8 cellular contexts compared by ENCODE assay signal in genomic region chr17:68198931-68199836, GRCh38. TPM values are rescaled to one million over a fixed set of nuclear protein-coding genes. Genes with fewer than 3 reads are reported as not detected.
DNase-seq lines count a peak whose midpoint lies in the region; ATAC-seq and TF ChIP-seq lines count a peak whose summit lies in the region.

No MANE protein-coding gene starts in this region.

- peaks cover 12% of the 10 kb centered on the region for H3K4me1 Mint-ChIP-seq in progenitor cell of endocrine pancreas (ENCODE audit: low read depth)

- H3K4me3 Mint-ChIP-seq in progenitor cell of endocrine pancreas (ENCODE audit: low read depth) = peak overlapping the region; percentile 14

- H3K27ac ChIP-seq in effector memory CD4-positive, alpha-beta T cell (ENCODE audit: insufficient read depth, low read length, poor library complexity, severe bottlenecking) = no peak overlapping the region

- peaks cover 78% of the 10 kb centered on the region for H3K27me3 Mint-ChIP-seq in progenitor cell of endocrine pancreas

- TF ChIP-seq CTCF in progenitor cell of endocrine pancreas (IDR thresholded peaks at IDR 0.05; ENCODE audit: unreplicated experiment) = no peak

- H3K36me3 Mint-ChIP-seq in progenitor cell of endocrine pancreas (ENCODE audit: insufficient read depth) = no peaks in the 10 kb centered on the region

- no peak overlapping the region for H3K27ac Mint-ChIP-seq in progenitor cell of endocrine pancreas

- no peaks in the 10 kb centered on the region for H3K36me3 ChIP-seq in effector memory CD4-positive, alpha-beta T cell (ENCODE audit: control insufficient read depth, insufficient read depth, low read length)

- no peaks in the 10 kb centered on the region for H3K27me3 ChIP-seq in effector memory CD4-positive, alpha-beta T cell (replicated peaks; ENCODE audit: control insufficient read depth, insufficient read depth, low read length, poor library complexity, severe bottlenecking)

- DNase-seq in SW480 (ENCODE audit: low spot score) = peak; percentile 58
- no peak for DNase-seq in effector memory CD4-positive, alpha-beta T cell
- no peak for DNase-seq in progenitor cell of endocrine pancreas (ENCODE audit: low spot score, unreplicated experiment)
- DNase-seq in NCI-H1048 (lab: John Stamatoyannopoulos, UW) = no peak

- peaks cover 41% of the 10 kb centered on the region for H3K4me1 ChIP-seq in effector memory CD4-positive, alpha-beta T cell (ENCODE audit: control insufficient read depth, insufficient read depth, low read length, poor library complexity, severe bottlenecking)

- H3K9me3 ChIP-seq in effector memory CD4-positive, alpha-beta T cell (ENCODE audit: control insufficient read depth, low read length) = no peaks in the 10 kb centered on the region

- no peaks in the 10 kb centered on the region for H3K9me3 Mint-ChIP-seq in progenitor cell of endocrine pancreas (ENCODE audit: low read depth)

- peak overlapping the region; percentile 77 for H3K4me3 ChIP-seq in effector memory CD4-positive, alpha-beta T cell (ENCODE audit: insufficient read depth, low read depth, low read length, poor library complexity, severe bottlenecking)

- ATAC-seq in GM21529 (IDR thresholded peaks at IDR 0.05; ENCODE audit: unreplicated experiment) (peak; percentile 30), HG03196 (IDR thresholded peaks at IDR 0.05; ENCODE audit: unreplicated experiment) (no peak), GM18868 (IDR thresholded peaks at IDR 0.05; ENCODE audit: unreplicated experiment) (no peak), HG03175 (IDR thresholded peaks at IDR 0.05; ENCODE audit: unreplicated experiment) (no peak)

RNA-seq across cellular contexts. Expression of gene AMZ2, which starts 48.7 kb away (rescaled TPM):
- 58.3 and 61.4 TPM in 2 replicates for total RNA-seq in progenitor cell of endocrine pancreas
